Comparison of ENCODE assay signal across 35 cellular contexts in genomic region chr5:111653408-111653807, GRCh38.
"Had no signal": no experiment of that assay in that cellular context is flagged by ENCODE, and none has a peak within 500 bp of the region (broad histone marks: within the 10 kb centered on the region; RNA-seq: fewer than 3 reads in every experiment).

No MANE protein-coding gene starts in this region.

- H3K4me3 ChIP-seq: MG63 had no signal

- H3K36me3 ChIP-seq: MG63 had no signal

- H3K9me3 ChIP-seq: MG63 had no signal

- DNase-seq: Karpas-422, Kasumi-1, MG63, MM.1S, MV-4-11, NCI-H1048, NCI-H1092, NCI-H1092 treated with DMSO at 0.1 percent for 48 hours, NCI-H1105, NCI-H1105 treated with DMSO at 0.1 percent for 48 hours, NCI-H1417, NCI-H1417 treated with DMSO at 0.1 percent for 48 hours, NCI-H1436, NCI-H1436 treated with DMSO at 0.1 percent for 48 hours, NCI-H146, NCI-H1694, NCI-H1694 treated with DMSO at 0.1 percent for 48 hours, NCI-H187, NCI-H187 treated with DMSO at 0.1 percent for 48 hours, NCI-H1930, NCI-H2029, NCI-H2029 treated with DMSO at 0.1 percent for 48 hours, NCI-H2081, NCI-H2081 treated with DMSO at 0.1 percent for 48 hours, NCI-H2107, NCI-H2171, NCI-H2171 treated with DMSO at 0.1 percent for 48 hours, NCI-H2227 treated with DMSO at 0.1 percent for 48 hours, NCI-H226, NCI-H345, NCI-H446, NCI-H446 treated with DMSO at 0.1 percent for 48 hours, NCI-H510A, NCI-H510A treated with DMSO at 0.1 percent for 48 hours had no signal

- H3K4me2 ChIP-seq: KMS-11 had no signal

- H3K9ac ChIP-seq: KMS-11 had no signal

- H3K27ac ChIP-seq: KMS-11 had no signal

- H3K27me3 ChIP-seq: MG63 had no signal
